ENCODE assay signal across 8 cellular contexts in genomic region chr4:103075435-103075893, GRCh38. TPM values are rescaled to one million over a fixed set of nuclear protein-coding genes. Genes with fewer than 3 reads are reported as not detected.
A peak's percentile ranks its signal among the peaks of the same experiment; 100 is the strongest.
DNase-seq lines count a peak whose midpoint lies in the region; ATAC-seq and TF ChIP-seq lines count a peak whose summit lies in the region.

No MANE protein-coding gene starts in this region.

- ATAC-seq in HG02973 (IDR thresholded peaks at IDR 0.05; ENCODE audit: unreplicated experiment) (peak; percentile 5), activated B cell treated with CpG ODN at 0.5 μM for 24 hours (ENCODE audit: low read depth) (no peak), HG03460 (IDR thresholded peaks at IDR 0.05; ENCODE audit: unreplicated experiment) (no peak)

- H3K9me3 Mint-ChIP-seq in activated B cell treated with CpG ODN at 0.5 μM for 24 hours (no peaks in the 10 kb centered on the region), glutamatergic neuron (ENCODE audit: unreplicated experiment) (peaks cover 4% of the 10 kb centered on the region)

- H3K4me1 Mint-ChIP-seq in activated B cell treated with CpG ODN at 0.5 μM for 24 hours = peaks cover 45% of the 10 kb centered on the region
- peaks cover 6% of the 10 kb centered on the region for H3K4me1 Mint-ChIP-seq in glutamatergic neuron (ENCODE audit: low read depth, unreplicated experiment)

- peak; percentile 34 for DNase-seq in NCI-H2227 (lab: John Stamatoyannopoulos, UW; ENCODE audit: unreplicated experiment)
- no peak for DNase-seq in NCI-H2227 treated with DMSO at 0.1 percent for 48 hours (lab: John Stamatoyannopoulos, UW)
- no peak for DNase-seq in activated B cell treated with CpG ODN at 0.5 μM for 24 hours
- no peak for DNase-seq in glutamatergic neuron
- DNase-seq in NCI-H2107 (lab: John Stamatoyannopoulos, UW) = no peak

- CTCF ChIA-PET in activated B cell treated with CpG ODN at 0.5 μM for 24 hours (lab: Charles Lee) = no interaction called here

- H3K27me3 Mint-ChIP-seq in activated B cell treated with CpG ODN at 0.5 μM for 24 hours (no peaks in the 10 kb centered on the region), glutamatergic neuron (ENCODE audit: unreplicated experiment) (peaks cover 4% of the 10 kb centered on the region)

- intact Hi-C loops in activated B cell treated with CpG ODN at 0.5 μM for 24 hours (cut with micrococcal nuclease) = loop anchor here (2.0 to 5.0 kb wide), 4 partner anchors 313 to 1728 kb away; partner anchors contain the start of genes MANBA, NFKB1, PPP3CA and SLC39A8

- H3K4me3 ChIP-seq in skin epidermis = peak overlapping the region; percentile 62 to 89 (median 81)

- TF ChIP-seq CTCF in activated B cell treated with CpG ODN at 0.5 μM for 24 hours (IDR thresholded peaks at IDR 0.05) (no peak), glutamatergic neuron (IDR thresholded peaks at IDR 0.05; ENCODE audit: partially characterized antibody, unreplicated experiment) (no peak)

- H3K36me3 Mint-ChIP-seq in activated B cell treated with CpG ODN at 0.5 μM for 24 hours (ENCODE audit: low read depth) (peaks cover 14% of the 10 kb centered on the region), glutamatergic neuron (ENCODE audit: unreplicated experiment) (no peaks in the 10 kb centered on the region)

- H3K27ac Mint-ChIP-seq in activated B cell treated with CpG ODN at 0.5 μM for 24 hours (peak overlapping the region; percentile 99), glutamatergic neuron (ENCODE audit: unreplicated experiment) (peak overlapping the region; percentile 89)

- peak overlapping the region in 15 of 21 experiments; percentile 76 to 97 (median 89) for H3K27ac ChIP-seq in skin epidermis

- H3K4me3 Mint-ChIP-seq in activated B cell treated with CpG ODN at 0.5 μM for 24 hours (peak overlapping the region; percentile 96), glutamatergic neuron (ENCODE audit: unreplicated experiment) (peak overlapping the region; percentile 97)

- POLR2A ChIA-PET in activated B cell treated with CpG ODN at 0.5 μM for 24 hours (lab: Charles Lee) = interaction anchor here (1.4 to 3.3 kb wide), 3 partner anchors 248 to 457 kb away, joined by 3 to 32 read pairs (median 9); partner anchors contain the start of genes MANBA and UBE2D3

RNA-seq across cellular contexts. Expression of gene SLC9B2, which starts 1.1 kb away (rescaled TPM):
- total RNA-seq in activated B cell treated with CpG ODN at 0.5 μM for 24 hours (31.3 and 33.4 TPM in 2 replicates), glutamatergic neuron (ENCODE audit: unreplicated experiment) (14.4 TPM)

RNA-seq across cellular contexts. Expression of gene BDH2, which starts 24.2 kb away (rescaled TPM):
- total RNA-seq in activated B cell treated with CpG ODN at 0.5 μM for 24 hours (5.1 and 6.5 TPM in 2 replicates), glutamatergic neuron (ENCODE audit: unreplicated experiment) (19.6 TPM)

RNA-seq across cellular contexts. Expression of gene SLC9B1, which starts 56.0 kb away (rescaled TPM):
- total RNA-seq in activated B cell treated with CpG ODN at 0.5 μM for 24 hours (1.2 and 2.5 TPM in 2 replicates), glutamatergic neuron (ENCODE audit: unreplicated experiment) (3.1 TPM)
